In genomic region chr19:38506723-38507550, GRCh38 we compare ENCODE assay signal across 8 cellular contexts.
A peak's percentile ranks its signal among the peaks of the same experiment; 100 is the strongest.
DNase-seq lines count a peak whose midpoint lies in the region; ATAC-seq and TF ChIP-seq lines count a peak whose summit lies in the region.

No MANE protein-coding gene starts in this region.

- H4K20me1 ChIP-seq in PC-9 (ENCODE audit: insufficient read depth), result no peaks in the 10 kb centered on the region

- H3K79me2 ChIP-seq in PC-9 (ENCODE audit: low read depth), result no peaks in the 10 kb centered on the region

- no peak overlapping the region for H3K4me3 ChIP-seq in GM06990 (replicated peaks; ENCODE audit: low read depth, low read length)
- no peak overlapping the region for H3K4me3 ChIP-seq in PC-9
- no peak overlapping the region for H3K4me3 ChIP-seq in retinal pigment epithelial cell (ENCODE audit: low read length)

- H3K4me2 ChIP-seq in PC-9, result no peak overlapping the region

- no peaks in the 10 kb centered on the region for H3K9me2 ChIP-seq in PC-9 (ENCODE audit: insufficient read depth)

- peak; percentile 74 for ATAC-seq in HG03280 (IDR thresholded peaks at IDR 0.05; ENCODE audit: unreplicated experiment)

- no peaks in the 10 kb centered on the region; the same call in 1 of the 2 replicates for H3K27me3 ChIP-seq in GM06990 (replicated peaks; ENCODE audit: control insufficient read depth, insufficient read depth, low read length)
- H3K27me3 ChIP-seq in PC-9 (ENCODE audit: insufficient read depth, low read depth), result peaks cover 42% of the 10 kb centered on the region

- TF ChIP-seq CTCF in GM06990 (IDR thresholded peaks at IDR 0.05; ENCODE audit: insufficient read depth, low read length, poor library complexity, severe bottlenecking) (no peak), PC-9 (conservative IDR thresholded peaks at IDR 0.05) (no peak), retinal pigment epithelial cell (conservative IDR thresholded peaks at IDR 0.05; ENCODE audit: low read depth, low read length) (no peak)

- H3K27ac ChIP-seq in PC-9, result no peak overlapping the region

- no peaks in the 10 kb centered on the region for H3K4me1 ChIP-seq in PC-9 (replicated peaks; ENCODE audit: insufficient read depth)

- intact Hi-C loops in PC-9 (cut with micrococcal nuclease; ENCODE audit: unreplicated experiment), result no loop called here
- intact Hi-C loops in head of caudate nucleus (cut with DNase I), result no loop called here

- H3F3A ChIP-seq in PC-9 (ENCODE audit: insufficient read depth, low read depth), result no peaks in the 10 kb centered on the region

- POLR2A ChIA-PET in PC-9 (lab: Charles Lee; ENCODE audit: unreplicated experiment), result no interaction called here

- peak; percentile 85 for DNase-seq in GM06990 (ENCODE audit: extremely low read depth, insufficient read length)
- peak; percentile 12 to 37 for DNase-seq in PC-9
- peak; percentile 4 for DNase-seq in activated T-helper 1 cell treated with Interleukin-2 at 50 U/mL for 16 hours (ENCODE audit: low read depth)
- DNase-seq in head of caudate nucleus, result peak in 34 of 42 donors; percentile 13 to 61 (median 35)
- peak; percentile 9 for DNase-seq in retinal pigment epithelial cell (ENCODE audit: low read depth)
- no peak for DNase-seq in NCI-H2107 (lab: John Stamatoyannopoulos, UW)
- DNase-seq in HCEC 1CT, result no peak

- no peaks in the 10 kb centered on the region for H3K9me3 ChIP-seq in PC-9 (ENCODE audit: insufficient read depth, low read depth)

- H2AFZ ChIP-seq in PC-9, result no peak overlapping the region

- BruUV-seq in PC-9 (replicated peaks; lab: Mats Ljungman, UMichigan), result no TSS peak

- CTCF ChIA-PET in PC-9 (lab: Charles Lee), result no interaction called here

- H3K36me3 ChIP-seq in GM06990 (ENCODE audit: control insufficient read depth, insufficient read depth, low read length), result no peaks in the 10 kb centered on the region
- no peaks in the 10 kb centered on the region for H3K36me3 ChIP-seq in PC-9 (ENCODE audit: low read depth)

Comparison
In these comparisons a context has a peak if more than half of its experiments do, and no peak if none do; other contexts are left out.
1. DNase-seq: peak in GM06990 (single experiment), PC-9 (2 of 2), activated T-helper 1 cell treated with Interleukin-2 at 50 U/mL for 16 hours (single experiment), head of caudate nucleus (34 of 42) and retinal pigment epithelial cell (single experiment); none in NCI-H2107 (single experiment) and HCEC 1CT (single experiment).